Comparison of ENCODE assay signal across 25 cellular contexts in the genomic region with DNA sequence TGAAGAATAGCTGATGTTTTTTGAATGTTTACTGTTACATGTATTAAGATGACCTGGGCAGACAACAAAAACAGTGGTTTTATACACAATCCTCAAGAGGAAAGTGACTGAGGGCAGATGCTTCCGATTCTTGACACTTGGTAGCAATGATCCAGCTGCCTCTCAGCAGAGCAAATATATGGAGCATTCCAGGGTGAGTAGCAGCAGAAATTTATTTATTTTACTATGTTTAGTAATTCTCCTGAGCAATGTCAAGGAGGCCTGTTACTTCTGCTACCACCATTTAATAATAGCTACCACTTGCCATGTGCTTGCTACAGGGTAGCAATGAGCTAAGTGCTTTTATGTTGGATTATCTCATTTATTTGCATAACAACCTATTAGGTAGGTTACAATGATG.
"Had no signal": no experiment of that assay in that cellular context is flagged by ENCODE, and none has a peak within 500 bp of the region (broad histone marks: within the 10 kb centered on the region; RNA-seq: fewer than 3 reads in every experiment).

No MANE protein-coding gene starts in this region.

- H3K27ac Mint-ChIP-seq: immature natural killer cell; naive thymus-derived CD4-positive, alpha-beta T cell; natural killer cell treated with Interleukin-12 subunit alpha and Interleukin-12 subunit beta and Interleukin-15 and Interleukin-18, amount 100 ng/mL, for 72 hours; progenitor cell of endocrine pancreas; stimulated activated naive B cell treated with anti-CD40 and anti-IgM and Interleukin-4, amounts not matched to agents 10 μg/mL and 1 μg/mL and 100 μg/mL, for 72 hours had no signal

- DNase-seq: immature natural killer cell; kidney; left colon; left lung; midbrain; mucosa of descending colon; naive thymus-derived CD4-positive, alpha-beta T cell; ovary; right lobe of liver; stimulated activated CD4-positive, alpha-beta T cell treated with anti-CD3 and anti-CD28 coated beads, Interleukin-12 subunit alpha, Interleukin-12 subunit beta, amount 100 ng/mL, for 4 hours; stimulated activated CD4-positive, alpha-beta T cell treated with anti-CD3 and anti-CD28 coated beads, Interleukin-15, amount 100 ng/mL, for 24 hours; stimulated activated CD4-positive, alpha-beta T cell treated with anti-CD3 and anti-CD28 coated beads, Interleukin-2, amount 100 ng/mL, for 24 hours; stimulated activated CD4-positive, alpha-beta T cell treated with anti-CD3 and anti-CD28 coated beads, Interleukin-4, amount 100 ng/mL, for 1 hour; stimulated activated naive B cell treated with anti-CD40 and anti-IgM and Interleukin-4, amounts not matched to agents 10 μg/mL and 1 μg/mL and 100 μg/mL, for 72 hours; stimulated activated naive CD8-positive, alpha-beta T cell treated with anti-CD3 and anti-CD28 coated beads, Interleukin-15, Interleukin-2, amounts not matched to agents 100 U/mL and 50 U/mL, for 24 hours; stomach; testis; thyroid gland; transverse colon; upper lobe of left lung had no signal

- H3K36me3 Mint-ChIP-seq: immature natural killer cell; naive thymus-derived CD4-positive, alpha-beta T cell; natural killer cell treated with Interleukin-12 subunit alpha and Interleukin-12 subunit beta and Interleukin-15 and Interleukin-18, amount 100 ng/mL, for 72 hours; stimulated activated naive B cell treated with anti-CD40 and anti-IgM and Interleukin-4, amounts not matched to agents 10 μg/mL and 1 μg/mL and 100 μg/mL, for 72 hours had no signal

- H3K4me3 ChIP-seq: left lung, lung, mucosa of descending colon, ovary, right atrium auricular region, right lobe of liver, skin epidermis, stomach, testis, thyroid gland, transverse colon, upper lobe of left lung had no signal

- ATAC-seq: left colon; left lung; mucosa of descending colon; naive thymus-derived CD4-positive, alpha-beta T cell; natural killer cell treated with Interleukin-12 subunit alpha and Interleukin-12 subunit beta and Interleukin-15 and Interleukin-18, amount 100 ng/mL, for 72 hours; right lobe of liver; stimulated activated naive B cell treated with anti-CD40 and anti-IgM and Interleukin-4, amounts not matched to agents 10 μg/mL and 1 μg/mL and 100 μg/mL, for 72 hours; stimulated activated naive CD8-positive, alpha-beta T cell treated with anti-CD3 and anti-CD28 coated beads, Interleukin-15, Interleukin-2, amounts not matched to agents 100 U/mL and 50 U/mL, for 24 hours had no signal

- H3K27me3 ChIP-seq: left lung, ovary, right atrium auricular region, right lobe of liver, stomach, testis, thyroid gland, transverse colon, upper lobe of left lung had no signal

- H3K4me1 Mint-ChIP-seq: immature natural killer cell; naive thymus-derived CD4-positive, alpha-beta T cell; stimulated activated naive B cell treated with anti-CD40 and anti-IgM and Interleukin-4, amounts not matched to agents 10 μg/mL and 1 μg/mL and 100 μg/mL, for 72 hours had no signal

- H3K4me3 Mint-ChIP-seq: immature natural killer cell; naive thymus-derived CD4-positive, alpha-beta T cell; natural killer cell treated with Interleukin-12 subunit alpha and Interleukin-12 subunit beta and Interleukin-15 and Interleukin-18, amount 100 ng/mL, for 72 hours; stimulated activated naive B cell treated with anti-CD40 and anti-IgM and Interleukin-4, amounts not matched to agents 10 μg/mL and 1 μg/mL and 100 μg/mL, for 72 hours had no signal

- H3K27me3 Mint-ChIP-seq: natural killer cell treated with Interleukin-12 subunit alpha and Interleukin-12 subunit beta and Interleukin-15 and Interleukin-18, amount 100 ng/mL, for 72 hours; progenitor cell of endocrine pancreas; stimulated activated naive B cell treated with anti-CD40 and anti-IgM and Interleukin-4, amounts not matched to agents 10 μg/mL and 1 μg/mL and 100 μg/mL, for 72 hours had no signal

- H3K4me1 ChIP-seq: left lung, right lobe of liver, stomach, testis, thyroid gland, transverse colon, upper lobe of left lung had no signal

- H3K36me3 ChIP-seq: left lung, ovary, right atrium auricular region, right lobe of liver, stomach, thyroid gland, transverse colon, upper lobe of left lung had no signal

- H3K27ac ChIP-seq: left lung, ovary, right lobe of liver, skin epidermis, stomach, testis, thyroid gland, transverse colon, upper lobe of left lung had no signal

- H3K9me3 Mint-ChIP-seq: immature natural killer cell; naive thymus-derived CD4-positive, alpha-beta T cell; natural killer cell treated with Interleukin-12 subunit alpha and Interleukin-12 subunit beta and Interleukin-15 and Interleukin-18, amount 100 ng/mL, for 72 hours; stimulated activated naive B cell treated with anti-CD40 and anti-IgM and Interleukin-4, amounts not matched to agents 10 μg/mL and 1 μg/mL and 100 μg/mL, for 72 hours had no signal

- H3K9me3 ChIP-seq: left lung, mucosa of descending colon, ovary, right atrium auricular region, right lobe of liver, stomach, testis, thyroid gland, transverse colon, upper lobe of left lung had no signal
